8 cellular contexts compared by ENCODE assay signal in the genomic region with DNA sequence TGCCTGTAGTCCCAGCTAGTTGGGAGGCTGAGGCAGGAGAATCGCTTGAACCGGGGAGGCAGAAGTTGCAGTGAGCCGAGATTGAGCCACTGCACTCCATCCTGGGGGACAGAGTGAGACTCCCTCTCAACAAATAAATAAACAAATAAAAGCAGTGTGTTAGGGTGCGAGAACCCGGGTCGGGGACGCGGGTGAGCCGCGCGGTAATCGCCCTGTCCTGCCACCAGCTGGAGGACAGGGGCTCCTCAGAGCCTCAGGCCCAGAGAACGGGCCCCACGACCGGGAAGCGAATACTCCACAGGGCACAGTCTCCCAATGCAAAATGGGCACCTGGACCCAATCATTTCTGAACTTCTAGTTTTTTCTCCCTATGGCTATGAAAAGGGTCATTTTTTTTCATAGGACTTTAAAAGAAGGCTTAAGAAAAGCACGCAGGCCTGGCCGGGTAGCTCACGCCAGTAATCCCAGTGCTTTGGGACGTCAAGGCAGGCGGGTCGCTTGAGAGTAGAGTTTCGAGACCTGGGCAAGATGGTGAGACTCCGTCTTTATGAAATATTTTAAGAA. TPM values are rescaled to one million over a fixed set of nuclear protein-coding genes. Genes with fewer than 3 reads are reported as not detected.
A peak's percentile ranks its signal among the peaks of the same experiment; 100 is the strongest.
DNase-seq lines count a peak whose midpoint lies in the region; ATAC-seq and TF ChIP-seq lines count a peak whose summit lies in the region.

No MANE protein-coding gene starts in this region.

- peak overlapping the region; percentile 100 for H4K5ac ChIP-seq in H9 (ENCODE audit: insufficient read length, low read depth, low read length)

- no peak overlapping the region for H2BK20ac ChIP-seq in H9 (ENCODE audit: low read depth, low read length, poor library complexity, severe bottlenecking)

- H3K23ac ChIP-seq in H9 (ENCODE audit: insufficient read length, low read depth, low read length) (peak overlapping the region; percentile 84), trophoblast cell (ENCODE audit: low read length) (no peak overlapping the region)

- TF ChIP-seq CTCF in H9 (conservative IDR thresholded peaks at IDR 0.05) (peak; percentile 17; the same call in 1 of the 3 replicates), RWPE2 (IDR thresholded peaks at IDR 0.05; ENCODE audit: poor library complexity, severe bottlenecking) (no peak), endothelial cell (IDR thresholded peaks at IDR 0.05; ENCODE audit: unreplicated experiment) (no peak)

- H3T11ph ChIP-seq in H9 (ENCODE audit: low read length), result peak overlapping the region; percentile 97

- H2BK5ac ChIP-seq in H9 (ENCODE audit: insufficient read length, low read length) (peak overlapping the region; percentile 100), trophoblast cell (ENCODE audit: low read depth, low read length, poor library complexity) (peak overlapping the region; percentile 42)

- H3K79me1 ChIP-seq in H9 (ENCODE audit: insufficient read depth, low read depth, low read length, poor library complexity, severe bottlenecking) (peaks cover 11% of the 10 kb centered on the region), trophoblast cell (ENCODE audit: low read length) (peaks cover 9% of the 10 kb centered on the region)

- no peaks in the 10 kb centered on the region for H4K20me1 ChIP-seq in H9 (ENCODE audit: control insufficient read depth, insufficient read depth, insufficient read length)

- H2AK5ac ChIP-seq in H9 (ENCODE audit: insufficient read length, low read length) (peak overlapping the region; percentile 96), trophoblast cell (ENCODE audit: low read length) (peak overlapping the region; percentile 53)

- H4K8ac ChIP-seq in H9 (replicated peaks; ENCODE audit: insufficient read length, low read depth, low read length) (peak overlapping the region; percentile 100), trophoblast cell (ENCODE audit: low read depth, low read length) (peak overlapping the region; percentile 88)

- H4K91ac ChIP-seq in H9 (ENCODE audit: insufficient read length, low read depth, low read length) (peak overlapping the region; percentile 97), trophoblast cell (ENCODE audit: low read depth, low read length) (peak overlapping the region; percentile 56)

- H3K4ac ChIP-seq in H9 (ENCODE audit: low read depth, low read length), result peak overlapping the region; percentile 100
- H3K4ac ChIP-seq in trophoblast cell (ENCODE audit: low read depth, low read length), result peak overlapping the region; percentile 1

- H3K56ac ChIP-seq in H9 (ENCODE audit: insufficient read length, low read depth, low read length), result peak overlapping the region; percentile 100

- peak overlapping the region; percentile 98 for H2BK120ac ChIP-seq in H9 (ENCODE audit: low read depth, low read length, poor library complexity, severe bottlenecking)
- H2BK120ac ChIP-seq in trophoblast cell (ENCODE audit: insufficient read depth, low read length, poor library complexity), result peak overlapping the region; percentile 21

- DNase-seq in H9 (peak; percentile 45), RWPE2 (ENCODE audit: low spot score) (no peak), endothelial cell (ENCODE audit: low spot score) (no peak), trophoblast cell (no peak), globus pallidus (ENCODE audit: low spot score) (no peak), mucosa of gallbladder (ENCODE audit: low spot score) (no peak)

- H3K4me3 ChIP-seq in RWPE2 (ENCODE audit: severe bottlenecking), result peak overlapping the region; percentile 83
- peak overlapping the region; percentile 63 for H3K4me3 ChIP-seq in trophoblast cell (ENCODE audit: low read depth, low read length)

- no CpG with 5 or more reads among the region's 24 CpGs for WGBS in H9 (ENCODE audit: extremely low coverage, insufficient read length, low lambda C conversion rate)
- no CpG with 5 or more reads among the region's 24 CpGs for WGBS in trophoblast cell (ENCODE audit: extremely low coverage, insufficient coverage, insufficient read length)

- H3K27ac Mint-ChIP-seq in H9 (peak overlapping the region; percentile 99 to 100 (median 100)), endothelial cell (ENCODE audit: unreplicated experiment) (peak overlapping the region; percentile 93)

- H4K12ac ChIP-seq in trophoblast cell (ENCODE audit: low read depth, low read length), result peak overlapping the region; percentile 46

- H2AFZ ChIP-seq in H9 (ENCODE audit: low read length), result no peak overlapping the region
- H2AFZ ChIP-seq in trophoblast cell (ENCODE audit: insufficient read depth, low read length, poor library complexity), result peak overlapping the region; percentile 72

- H3K27ac ChIP-seq in H9 (ENCODE audit: insufficient read length, low read depth, low read length), result peak overlapping the region; percentile 69
- peak overlapping the region; percentile 33 for H3K27ac ChIP-seq in RWPE2 (ENCODE audit: poor library complexity, severe bottlenecking)
- H3K27ac ChIP-seq in trophoblast cell (ENCODE audit: low read depth, low read length), result no peak overlapping the region

- peak overlapping the region; percentile 93 for H3K4me2 ChIP-seq in H9 (ENCODE audit: insufficient read depth, insufficient read length, low read length)
- H3K4me2 ChIP-seq in trophoblast cell (ENCODE audit: low read length), result peak overlapping the region; percentile 57

- H3K4me3 Mint-ChIP-seq in H9, result peak overlapping the region; percentile 98 to 99
- peak overlapping the region; percentile 96 for H3K4me3 Mint-ChIP-seq in endothelial cell (ENCODE audit: unreplicated experiment)

- peak overlapping the region; percentile 53 for H2BK15ac ChIP-seq in H9 (ENCODE audit: low read depth, low read length)

- H3K14ac ChIP-seq in H9 (ENCODE audit: insufficient read depth, low read length), result peak overlapping the region; percentile 99
- H3K14ac ChIP-seq in trophoblast cell (ENCODE audit: low read length), result peak overlapping the region; percentile 59

- H3K4me1 ChIP-seq in H9 (ENCODE audit: insufficient read depth, low read length) (no peaks in the 10 kb centered on the region; the same call in 1 of the 2 replicates), RWPE2 (ENCODE audit: insufficient read depth, poor library complexity, severe bottlenecking) (peaks cover 9% of the 10 kb centered on the region), trophoblast cell (ENCODE audit: control insufficient read depth in 1 of 2, insufficient read depth in 2 of 2, low read length in 2 of 2) (peaks cover 0 to 6% of the 10 kb centered on the region in 2 experiments)

- peak overlapping the region; percentile 100 for H2BK12ac ChIP-seq in H9 (ENCODE audit: insufficient read length, low read depth, low read length)
- H2BK12ac ChIP-seq in trophoblast cell (ENCODE audit: low read length), result no peak overlapping the region

- no peaks in the 10 kb centered on the region for H3K9me3 ChIP-seq in H9 (ENCODE audit: control insufficient read depth, low read depth, low read length)
- no peaks in the 10 kb centered on the region for H3K9me3 ChIP-seq in RWPE2 (ENCODE audit: severe bottlenecking)
- H3K9me3 ChIP-seq in trophoblast cell (ENCODE audit: insufficient read depth, low read depth, low read length), result no peaks in the 10 kb centered on the region

- no peaks in the 10 kb centered on the region for H3K27me3 ChIP-seq in H9 (ENCODE audit: insufficient read depth, low read length)
- no peaks in the 10 kb centered on the region for H3K27me3 ChIP-seq in RWPE2 (ENCODE audit: insufficient read depth, poor library complexity, severe bottlenecking)
- H3K27me3 ChIP-seq in trophoblast cell (ENCODE audit: insufficient read depth, low read length), result no peaks in the 10 kb centered on the region

- peaks cover 35% of the 10 kb centered on the region for H3K36me3 ChIP-seq in RWPE2 (ENCODE audit: low read depth)
- H3K36me3 ChIP-seq in trophoblast cell (ENCODE audit: control insufficient read depth in 1 of 2, insufficient read depth in 2 of 2, low read length in 2 of 2), result peaks cover 8 to 14% of the 10 kb centered on the region in 2 experiments

- H3K9me3 Mint-ChIP-seq in H9 (no peaks in the 10 kb centered on the region; a peak in 1 of 5 replicates), endothelial cell (ENCODE audit: unreplicated experiment) (no peaks in the 10 kb centered on the region)

- no peaks in the 10 kb centered on the region for H3K27me3 Mint-ChIP-seq in H9 (ENCODE audit: low read depth)
- H3K27me3 Mint-ChIP-seq in endothelial cell (ENCODE audit: unreplicated experiment), result peaks cover 10% of the 10 kb centered on the region

- H3K4me1 Mint-ChIP-seq in H9 (peaks cover 38 to 46% of the 10 kb centered on the region in 2 experiments), endothelial cell (ENCODE audit: unreplicated experiment) (peaks cover 28% of the 10 kb centered on the region)

- ATAC-seq in RWPE2 (ENCODE audit: low read depth), result no peak
- no peak for ATAC-seq in GM18517 (IDR thresholded peaks at IDR 0.05; ENCODE audit: unreplicated experiment)
- ATAC-seq in HG02840 (IDR thresholded peaks at IDR 0.05; ENCODE audit: low FRiP score, unreplicated experiment), result no peak

- H3K9ac ChIP-seq in H9 (ENCODE audit: extremely low read depth, insufficient read length, low read length) (peak overlapping the region; percentile 99), trophoblast cell (ENCODE audit: low read length) (peak overlapping the region; percentile 7)

- H3K18ac ChIP-seq in H9 (ENCODE audit: insufficient read length, low read depth, low read length) (peak overlapping the region; percentile 100), trophoblast cell (ENCODE audit: low read length) (no peak overlapping the region)

- H3K36me3 Mint-ChIP-seq in H9 (ENCODE audit: insufficient read depth in 1 of 3, low read depth in 3 of 3) (peaks cover 28 to 39% (median 32%) of the 10 kb centered on the region in 3 experiments), endothelial cell (ENCODE audit: low read depth, unreplicated experiment) (peaks cover 4% of the 10 kb centered on the region)

- H3K23me2 ChIP-seq in H9 (ENCODE audit: insufficient read length, low read depth, low read length, poor library complexity, severe bottlenecking), result peaks cover 13% of the 10 kb centered on the region

- peaks cover 8% of the 10 kb centered on the region; the same call in 1 of the 2 replicates for H3K79me2 ChIP-seq in H9 (ENCODE audit: insufficient read depth, low read length)
- H3K79me2 ChIP-seq in trophoblast cell (ENCODE audit: control insufficient read depth, insufficient read depth, low read length, poor library complexity), result peaks cover 7% of the 10 kb centered on the region

RNA-seq across cellular contexts. Expression of gene MCM5, which starts 0.7 kb away (rescaled TPM):
- 274 and 293 TPM in 2 replicates for total RNA-seq in H9 (2021)
- 80.9 TPM for total RNA-seq in endothelial cell (ENCODE audit: unreplicated experiment)
- polyA plus RNA-seq in trophoblast cell (2013), result 35.5 and 35.9 TPM in 2 replicates
- 25.4 TPM for total RNA-seq in mucosa of gallbladder

RNA-seq across cellular contexts. Expression of gene HMOX1, which starts 18.3 kb away (rescaled TPM):
- total RNA-seq in H9 (2021), result 22.7 and 25.7 TPM in 2 replicates
- total RNA-seq in endothelial cell (ENCODE audit: unreplicated experiment), result 17.5 TPM
- polyA plus RNA-seq in trophoblast cell (2013), result 298 and 341 TPM in 2 replicates
- total RNA-seq in mucosa of gallbladder, result 41.1 TPM
